1 cellular context compared by ENCODE assay signal in genomic region chr4:83034630-83035494, GRCh38.
TF ChIP-seq lines count a peak whose summit lies in the region.

COPS4 (plus strand) TSS chr4:83035183; CDS start chr4:83035225, 42 bp downstream.

TF ChIP-seq in IMR-90, 13 proteins besides CTCF, POLR2A, EP300 and RAD21 (continued from another document):
- TF ChIP-seq NFE2L2 (IDR thresholded peaks at IDR 0.05; ENCODE audit: low read depth, low read length) = no peak
- TF ChIP-seq, protein P1, sequence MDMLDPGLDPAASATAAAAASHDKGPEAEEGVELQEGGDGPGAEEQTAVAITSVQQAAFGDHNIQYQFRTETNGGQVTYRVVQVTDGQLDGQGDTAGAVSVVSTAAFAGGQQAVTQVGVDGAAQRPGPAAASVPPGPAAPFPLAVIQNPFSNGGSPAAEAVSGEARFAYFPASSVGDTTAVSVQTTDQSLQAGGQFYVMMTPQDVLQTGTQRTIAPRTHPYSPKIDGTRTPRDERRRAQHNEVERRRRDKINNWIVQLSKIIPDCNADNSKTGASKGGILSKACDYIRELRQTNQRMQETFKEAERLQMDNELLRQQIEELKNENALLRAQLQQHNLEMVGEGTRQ (IDR thresholded peaks at IDR 0.05; ENCODE audit: low read depth, low read length) = no peak
- 0 out of 2 replicates have a peak, but pooled peaks have one; percentile 24 for TF ChIP-seq CEBPB (IDR thresholded peaks at IDR 0.05; ENCODE audit: low read depth, low read length)
- no peak for TF ChIP-seq RFX5 (IDR thresholded peaks at IDR 0.05; ENCODE audit: low read depth, low read length)
- no peak for TF ChIP-seq RCOR1 (IDR thresholded peaks at IDR 0.05; ENCODE audit: insufficient replicate concordance, low read length)
- no peak for TF ChIP-seq MAFK (IDR thresholded peaks at IDR 0.05; ENCODE audit: low read depth, low read length)
- peak; percentile 30; the same call in 1 of the 2 replicates for TF ChIP-seq SMC3 (IDR thresholded peaks at IDR 0.05; ENCODE audit: low read depth, low read length)
- TF ChIP-seq FOS (IDR thresholded peaks at IDR 0.05; ENCODE audit: low read depth, low read length) = peak; percentile 9; the same call in 1 of the 2 replicates
- TF ChIP-seq BHLHE40 (IDR thresholded peaks at IDR 0.05; ENCODE audit: low read depth, low read length) = no peak; the same call in none of the 2 replicates
- TF ChIP-seq CHD1 (IDR thresholded peaks at IDR 0.05; ENCODE audit: low read depth, low read length) = peak; percentile 83; the same call in 1 of the 2 replicates
